8 cellular contexts compared by ENCODE assay signal in genomic region chr13:99357149-99357596, GRCh38. TPM values are rescaled to one million over a fixed set of nuclear protein-coding genes. Genes with fewer than 3 reads are reported as not detected.
DNase-seq lines count a peak whose midpoint lies in the region; ATAC-seq and TF ChIP-seq lines count a peak whose summit lies in the region.

No MANE protein-coding gene starts in this region.

- H3K4me1 Mint-ChIP-seq in activated T-helper 17 cell treated with anti-CD3 and anti-CD28 coated beads, Interleukin-2, amount 50 U/mL, for 72 hours, result peaks cover 85% of the 10 kb centered on the region
- peaks cover 88 to 100% of the 10 kb centered on the region in 2 donors for H3K4me1 Mint-ChIP-seq in immature natural killer cell

- no peaks in the 10 kb centered on the region for H3K27me3 ChIP-seq in dorsolateral prefrontal cortex

- no peaks in the 10 kb centered on the region for H3K27me3 Mint-ChIP-seq in activated T-helper 17 cell treated with anti-CD3 and anti-CD28 coated beads, Interleukin-2, amount 50 U/mL, for 72 hours
- H3K27me3 Mint-ChIP-seq in immature natural killer cell (ENCODE audit: low read depth in 3 of 3), result peaks cover 12 to 15% (median 13%) of the 10 kb centered on the region in 3 donors

- no peak for TF ChIP-seq CTCF in dorsolateral prefrontal cortex (IDR thresholded peaks at IDR 0.05 in 54 of 56, conservative IDR thresholded peaks at IDR 0.05 in 2 of 56; ENCODE audit: low read depth in 1 of 56, partially characterized antibody in 56 of 56)

- H3K4me3 Mint-ChIP-seq in activated T-helper 17 cell treated with anti-CD3 and anti-CD28 coated beads, Interleukin-2, amount 50 U/mL, for 72 hours, result peak overlapping the region; percentile 89
- H3K4me3 Mint-ChIP-seq in immature natural killer cell, result peak overlapping the region; percentile 57 to 68 (median 65)

- peak overlapping the region in 1 of 59 donors; percentile 6 for H3K4me3 ChIP-seq in dorsolateral prefrontal cortex

- peaks cover 78% of the 10 kb centered on the region for H3K36me3 Mint-ChIP-seq in activated T-helper 17 cell treated with anti-CD3 and anti-CD28 coated beads, Interleukin-2, amount 50 U/mL, for 72 hours (ENCODE audit: low read depth)
- H3K36me3 Mint-ChIP-seq in immature natural killer cell, result peaks cover 21 to 38% (median 38%) of the 10 kb centered on the region in 3 donors

- ATAC-seq in GM18517 (IDR thresholded peaks at IDR 0.05; ENCODE audit: unreplicated experiment) (peak; percentile 19), HG02981 (IDR thresholded peaks at IDR 0.05; ENCODE audit: unreplicated experiment) (peak; percentile 11)
- peak; percentile 68 for ATAC-seq in activated T-helper 17 cell treated with anti-CD3 and anti-CD28 coated beads, Interleukin-2, amount 50 U/mL, for 72 hours (replicated peaks)

- peak overlapping the region; percentile 98 for H3K27ac Mint-ChIP-seq in activated T-helper 17 cell treated with anti-CD3 and anti-CD28 coated beads, Interleukin-2, amount 50 U/mL, for 72 hours
- H3K27ac Mint-ChIP-seq in immature natural killer cell, result peak overlapping the region; percentile 83 to 93 (median 92)

- peak overlapping the region in 19 of 59 donors; percentile 2 to 81 (median 50) for H3K27ac ChIP-seq in dorsolateral prefrontal cortex

- no peak for DNase-seq in immature natural killer cell
- DNase-seq in DMS79 (lab: John Stamatoyannopoulos, UW), result no peak
- DNase-seq in dorsolateral prefrontal cortex, result no peak
- DNase-seq in SIG-M5 (lab: John Stamatoyannopoulos, UW), result no peak
- DNase-seq in NCI-H1436 treated with DMSO at 0.1 percent for 48 hours (lab: John Stamatoyannopoulos, UW), result no peak

- H3K9me3 Mint-ChIP-seq in activated T-helper 17 cell treated with anti-CD3 and anti-CD28 coated beads, Interleukin-2, amount 50 U/mL, for 72 hours, result peaks cover 4% of the 10 kb centered on the region
- H3K9me3 Mint-ChIP-seq in immature natural killer cell, result no peaks in the 10 kb centered on the region

- intact Hi-C loops in dorsolateral prefrontal cortex (cut with DNase I), result no loop called here

RNA-seq across cellular contexts. Expression of gene GPR183, which starts 50.0 kb away (rescaled TPM):
- total RNA-seq in activated T-helper 17 cell treated with anti-CD3 and anti-CD28 coated beads, Interleukin-2, amount 50 U/mL, for 72 hours, result 10 to 100 TPM; 92.4 to 95.1 TPM
- 100 to 1,000 TPM in 1 of 3 donors, 10 to 100 TPM in 2; 63.2 to 154 (median 87.1) TPM for polyA plus RNA-seq in immature natural killer cell
- 10 to 100 TPM in 3 of 120 experiments, 1 to 10 TPM in 81, under 1 TPM in 32, not detected in 4; 0.29 to 16.2 (median 1.7) TPM for total RNA-seq in dorsolateral prefrontal cortex

Comparison
In these comparisons a context has a peak if more than half of its experiments do, and no peak if none do; other contexts are left out.
1. ATAC-seq: peak in every context shown above with its lines; median percentile 68 in activated T-helper 17 cell treated with anti-CD3 and anti-CD28 coated beads, Interleukin-2, amount 50 U/mL, for 72 hours; 19 in GM18517; 11 in HG02981.
2. RNA of gene GPR183, which starts 50.0 kb away (total RNA-seq): 92.4 to 95.1 TPM in activated T-helper 17 cell treated with anti-CD3 and anti-CD28 coated beads, Interleukin-2, amount 50 U/mL, for 72 hours; 0.29 to 16.2 TPM in dorsolateral prefrontal cortex; every median in the first group is over 4 times any median in the second.